Comparison of ENCODE assay signal across 16 cellular contexts in the genomic region with DNA sequence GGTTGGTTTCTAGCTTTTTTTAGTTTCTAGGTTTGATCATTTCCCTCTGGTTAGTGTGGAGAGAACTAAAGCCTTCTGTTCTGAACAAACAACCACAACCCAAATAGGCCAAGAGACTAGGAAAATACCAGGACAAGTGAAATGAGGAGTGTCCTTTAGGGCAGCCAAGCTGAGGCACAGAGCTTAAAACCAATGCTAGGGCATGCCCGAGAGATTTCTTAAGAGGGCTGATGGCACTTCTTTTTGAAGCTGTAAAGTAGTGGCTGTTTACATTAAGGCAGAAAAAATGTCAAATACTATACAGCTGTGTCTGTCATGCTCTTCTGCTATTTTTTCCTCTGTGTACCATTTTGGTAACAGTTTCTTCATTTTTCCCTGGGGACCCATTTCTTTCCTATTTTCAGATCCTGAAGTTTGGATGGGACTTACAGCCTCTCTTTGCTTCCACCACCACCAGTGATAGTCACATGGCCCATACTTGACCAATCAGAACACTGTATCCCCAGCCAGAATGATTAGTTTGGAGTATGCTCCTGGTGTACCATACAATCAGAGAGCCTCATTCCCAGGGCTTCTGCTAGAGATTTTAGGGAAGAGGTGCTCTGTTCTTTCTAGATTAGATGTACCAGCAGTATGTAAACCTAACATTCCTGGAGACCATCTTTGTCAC.
"Had no signal": no experiment of that assay in that cellular context is flagged by ENCODE, and none has a peak within 500 bp of the region (broad histone marks: within the 10 kb centered on the region; RNA-seq: fewer than 3 reads in every experiment).

No MANE protein-coding gene starts in this region.

- FAIRE-seq: endothelial cell of umbilical vein had no signal

- H3K4me2 ChIP-seq: hepatocyte had no signal

- H3K27me3 ChIP-seq: brain microvascular endothelial cell, hepatocyte, right lobe of liver, spleen had no signal

- H3K4me3 ChIP-seq: hepatocyte, right lobe of liver, spleen, thoracic aorta had no signal

- H3K36me3 ChIP-seq: brain microvascular endothelial cell, right lobe of liver, spleen, thoracic aorta had no signal

- ATAC-seq: activated CD4-positive, CD25-positive, alpha-beta regulatory T cell treated with anti-CD3 and anti-CD28 coated beads, Interleukin-2, amount 50 U/mL, for 24 hours; left lobe of liver; natural killer cell; right lobe of liver; stimulated activated effector memory CD8-positive, alpha-beta T cell treated with anti-CD3 and anti-CD28 coated beads, Interleukin-12 subunit alpha, Interleukin-12 subunit beta, amount 100 ng/mL, for 72 hours had no signal

- H3K27ac ChIP-seq: brain microvascular endothelial cell, hepatocyte, right lobe of liver, spleen, thoracic aorta had no signal

- H3K79me2 ChIP-seq: hepatocyte had no signal

- H2AFZ ChIP-seq: hepatocyte had no signal

- H3K9me3 ChIP-seq: right lobe of liver, thoracic aorta had no signal

- DNase-seq: activated naive CD4-positive, alpha-beta T cell; activated naive CD8-positive, alpha-beta T cell treated with anti-CD3 and anti-CD28 coated beads, Interleukin-2, amount 10 ng/mL, durations not matched to agents 7 days and 5 days; brain microvascular endothelial cell; cerebellar nuclear complex; effector CD8-positive, alpha-beta T cell; islet precursor cell; natural killer cell; right lobe of liver; spleen; stimulated activated CD4-positive, alpha-beta T cell treated with anti-CD3 and anti-CD28 coated beads, Interleukin-1b, Interleukin-23, amount 100 ng/mL, for 48 hours had no signal

- H3K4me1 ChIP-seq: right lobe of liver, spleen had no signal
